9 cellular contexts compared by ENCODE assay signal in the genomic region with DNA sequence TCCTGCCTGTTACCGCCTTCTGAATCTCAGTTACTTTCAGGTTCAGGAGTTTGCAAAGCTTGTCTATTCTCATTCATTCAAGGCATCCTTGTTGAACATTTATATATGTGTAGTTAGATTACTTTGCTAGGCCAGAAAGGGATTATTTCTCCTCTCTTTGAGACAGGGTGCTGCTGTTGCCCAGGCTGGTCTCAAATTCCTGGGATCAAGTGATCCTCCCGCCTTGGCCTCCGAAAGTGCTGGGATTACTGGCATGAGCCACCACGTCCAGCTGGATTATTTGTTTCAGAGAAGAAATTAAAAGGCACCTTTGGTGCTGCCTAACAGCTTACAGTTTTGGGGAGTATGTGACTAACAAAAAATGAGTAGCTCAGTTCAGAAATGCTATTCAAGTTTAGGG. TPM values are rescaled to one million over a fixed set of nuclear protein-coding genes. Genes with fewer than 3 reads are reported as not detected.
DNase-seq lines count a peak whose midpoint lies in the region; ATAC-seq and TF ChIP-seq lines count a peak whose summit lies in the region.
"Had no signal": no experiment of that assay in that cellular context is flagged by ENCODE, and none has a peak within 500 bp of the region (broad histone marks: within the 10 kb centered on the region; RNA-seq: fewer than 3 reads in every experiment).

No MANE protein-coding gene starts in this region.

- no peak for DNase-seq in left ventricle myocardium inferior
- DNase-seq in left ventricle myocardium superior, result no peak
- no peak for DNase-seq in brain microvascular endothelial cell
- DNase-seq in mesothelial cell of epicardium (ENCODE audit: low spot score in 2 of 2, unreplicated experiment in 2 of 2), result no peak
- no peak for DNase-seq in vagina (ENCODE audit: extremely low spot score in 2 of 2)
- no peak for DNase-seq in SKM-1 (lab: John Stamatoyannopoulos, UW; ENCODE audit: unreplicated experiment)
- DNase-seq in G401 (ENCODE audit: low spot score), result no peak
- no peak for DNase-seq in NCI-H510A (lab: John Stamatoyannopoulos, UW)

- no peaks in the 10 kb centered on the region for H3K9me3 Mint-ChIP-seq in mesothelial cell of epicardium

- H3K27ac Mint-ChIP-seq in mesothelial cell of epicardium, result peak overlapping the region; percentile 89

- H3K4me3 ChIP-seq in left ventricle myocardium inferior (peak overlapping the region; percentile 93), brain microvascular endothelial cell (ENCODE audit: low read depth, low read length) (peak overlapping the region; percentile 99), vagina (peak overlapping the region; percentile 95 to 98)

- peak overlapping the region; percentile 92 for H3K4me3 Mint-ChIP-seq in mesothelial cell of epicardium

- ATAC-seq in left ventricle myocardium superior, result no peak

- H3K9me3 ChIP-seq in left ventricle myocardium inferior (replicated peaks) (no peaks in the 10 kb centered on the region), vagina (no peaks in the 10 kb centered on the region)

- no peak for TF ChIP-seq POLR2A in vagina (IDR thresholded peaks at IDR 0.05)

- H3K27ac ChIP-seq in left ventricle myocardium inferior (replicated peaks), result peak overlapping the region; percentile 92
- H3K27ac ChIP-seq in brain microvascular endothelial cell, result peak overlapping the region; percentile 96
- H3K27ac ChIP-seq in vagina, result peak overlapping the region; percentile 92

- peaks cover 2% of the 10 kb centered on the region for H3K36me3 Mint-ChIP-seq in mesothelial cell of epicardium

- H3K4me1 Mint-ChIP-seq in mesothelial cell of epicardium, result peaks cover 21% of the 10 kb centered on the region

- in situ Hi-C loops in brain microvascular endothelial cell (cut with HindIII; ENCODE audit: low pct_ligation_motif_present, low sequenced_read_pairs), result no loop called here
- in situ Hi-C loops in G401 (cut with HindIII; ENCODE audit: low sequenced_read_pairs), result no loop called here

- TF ChIP-seq CTCF in left ventricle myocardium inferior (IDR thresholded peaks at IDR 0.05; ENCODE audit: borderline replicate concordance), result no peak
- no peak for TF ChIP-seq CTCF in brain microvascular endothelial cell (IDR thresholded peaks at IDR 0.05; ENCODE audit: low read depth, low read length, missing control alignments)
- TF ChIP-seq CTCF in mesothelial cell of epicardium (IDR thresholded peaks at IDR 0.05; ENCODE audit: unreplicated experiment), result no peak
- no peak for TF ChIP-seq CTCF in vagina (IDR thresholded peaks at IDR 0.05)

- H3K4me1 ChIP-seq in left ventricle myocardium inferior (peaks cover 59% of the 10 kb centered on the region), vagina (peaks cover 40% of the 10 kb centered on the region)

- no peaks in the 10 kb centered on the region for H3K27me3 ChIP-seq in left ventricle myocardium inferior (ENCODE audit: low read depth)
- no peaks in the 10 kb centered on the region for H3K27me3 ChIP-seq in brain microvascular endothelial cell (replicated peaks)
- H3K27me3 ChIP-seq in vagina, result no peaks in the 10 kb centered on the region

- intact Hi-C loops in left ventricle myocardium inferior (cut with micrococcal nuclease) (no loop called here), left ventricle myocardium superior (cut with micrococcal nuclease) (no loop called here), vagina (cut with DNase I) (no loop called here)

- H3K36me3 ChIP-seq in left ventricle myocardium inferior (no peaks in the 10 kb centered on the region), brain microvascular endothelial cell (replicated peaks) (peaks cover 2% of the 10 kb centered on the region), vagina (no peaks in the 10 kb centered on the region)

- no peaks in the 10 kb centered on the region for H3K27me3 Mint-ChIP-seq in mesothelial cell of epicardium (ENCODE audit: low read depth)

RNA-seq across cellular contexts. Expression of gene CHURC1, which starts 0.8 kb away (rescaled TPM):
- total RNA-seq in left ventricle myocardium inferior, result 89.8 TPM
- 91.3 TPM for total RNA-seq in left ventricle myocardium superior
- total RNA-seq in mesothelial cell of epicardium, result 43.5 to 45.8 TPM (median 45.1 TPM) in 3 replicates
- 57.9 TPM for total RNA-seq in vagina
- total RNA-seq in G401 (2014; rRNA removed; shearing (Covaris generic)), result 51.0 and 64.1 TPM in 2 replicates

RNA-seq across cellular contexts. Expression of gene GPX2, which starts 27.5 kb away (rescaled TPM):
- not detected for total RNA-seq in left ventricle myocardium inferior
- total RNA-seq in left ventricle myocardium superior, result not detected
- 0.58 to 0.63 TPM (median 0.61 TPM) in 3 replicates for total RNA-seq in mesothelial cell of epicardium
- 77.3 TPM for total RNA-seq in vagina
- total RNA-seq in G401 (2014; rRNA removed; shearing (Covaris generic)), result not detected in 2 replicates
- total RNA-seq: glomerular endothelial cell had no signal

RNA-seq across cellular contexts. Expression of gene SPTB, which starts 35.3 kb away (rescaled TPM):
- total RNA-seq in left ventricle myocardium inferior (82.2 TPM), left ventricle myocardium superior (93.1 TPM), mesothelial cell of epicardium (8.1 to 9.0 TPM (median 8.9 TPM) in 3 replicates), vagina (0.98 TPM)
- not detected in 2 replicates for total RNA-seq in G401 (2014; rRNA removed; shearing (Covaris generic))

RNA-seq across cellular contexts. Expression of gene RAB15, which starts 57.1 kb away (rescaled TPM):
- total RNA-seq in left ventricle myocardium inferior (17.1 TPM), left ventricle myocardium superior (9.0 TPM), mesothelial cell of epicardium (23.1 to 25.0 TPM (median 24.5 TPM) in 3 replicates), vagina (8.3 TPM)
- total RNA-seq in G401 (2014; rRNA removed; shearing (Covaris generic)), result 15.8 and 26.2 TPM in 2 replicates

Comparison
In these comparisons a context has a peak if more than half of its experiments do, and no peak if none do; other contexts are left out.
1. RNA of gene GPX2, which starts 27.5 kb away (total RNA-seq): 77.3 TPM in vagina (single experiment); 0.58 to 0.63 TPM in mesothelial cell of epicardium, not detected in left ventricle myocardium inferior (single experiment), not detected in left ventricle myocardium superior (single experiment) and not detected in G401; every median in the first group is over 10 times any median in the second.
2. Peak in every context shown above with its lines, with median percentiles within 50 percentile points of each other: H3K27ac ChIP-seq and H3K4me3 ChIP-seq.